ENCODE assay signal across 9 cellular contexts in genomic region chr1:56472860-56473259, GRCh38.
DNase-seq lines count a peak whose midpoint lies in the region; ATAC-seq and TF ChIP-seq lines count a peak whose summit lies in the region.
"Had no signal": no experiment of that assay in that cellular context is flagged by ENCODE, and none has a peak within 500 bp of the region (broad histone marks: within the 10 kb centered on the region; RNA-seq: fewer than 3 reads in every experiment).

No MANE protein-coding gene starts in this region.

- no peak overlapping the region for H3K4me3 ChIP-seq in heart left ventricle

- H3K36me3 ChIP-seq in heart left ventricle = no peaks in the 10 kb centered on the region

- TF ChIP-seq CTCF in heart left ventricle (IDR thresholded peaks at IDR 0.05) = no peak

- ATAC-seq in GM18520 (IDR thresholded peaks at IDR 0.05; ENCODE audit: unreplicated experiment) = peak; percentile 81
- ATAC-seq in GM21825 (IDR thresholded peaks at IDR 0.05; ENCODE audit: unreplicated experiment) = peak; percentile 87
- peak; percentile 78 for ATAC-seq in HG03565 (IDR thresholded peaks at IDR 0.05; ENCODE audit: unreplicated experiment)
- no peak for ATAC-seq in HG02840 (IDR thresholded peaks at IDR 0.05; ENCODE audit: low FRiP score, unreplicated experiment)
- ATAC-seq in heart left ventricle = no peak

- H3K9me3 ChIP-seq in heart left ventricle = no peaks in the 10 kb centered on the region

- TF ChIP-seq POLR2A in heart left ventricle (IDR thresholded peaks at IDR 0.05) = no peak

- peaks cover 0 to 53% (median 8%) of the 10 kb centered on the region in 12 donors for H3K4me1 ChIP-seq in heart left ventricle

- H3K9me3 Mint-ChIP-seq in immature natural killer cell = peaks cover 0 to 7% (median 0%) of the 10 kb centered on the region in 6 donors

- peaks cover 6 to 11% (median 7%) of the 10 kb centered on the region in 3 donors for H3K27me3 Mint-ChIP-seq in immature natural killer cell (ENCODE audit: low read depth in 3 of 3)

- H3K27me3 ChIP-seq in heart left ventricle = peaks cover 0 to 4% (median 0%) of the 10 kb centered on the region in 9 donors

- peak overlapping the region in 1 of 5 donors; percentile 14 for H3K4me3 Mint-ChIP-seq in immature natural killer cell

- no peak overlapping the region for H3K27ac Mint-ChIP-seq in immature natural killer cell

- 91 to 92% (median 92%) methylated on average over 3 of the region's 3 CpGs for WGBS in heart left ventricle, 4 donors

- peak; percentile 2 to 18 (median 17) for DNase-seq in immature natural killer cell
- no peak for DNase-seq in nucleus accumbens (lab: John Stamatoyannopoulos, UW)
- DNase-seq in heart left ventricle = no peak
- DNase-seq in iPS-NIHi11 (ENCODE audit: low spot score) = no peak
- DNase-seq: activated gamma-delta T cell treated with Interleukin-2 at 50 U/mL for 16 hours had no signal

- no peak overlapping the region for H3K27ac ChIP-seq in heart left ventricle

- no peaks in the 10 kb centered on the region for H3K36me3 Mint-ChIP-seq in immature natural killer cell

- intact Hi-C loops in heart left ventricle (cut with DNase I) = loop anchor here in 1 of 10 donors (10.0 kb wide), 1 partner anchor 102 kb away; the partner anchor contains the start of gene PLPP3

- peaks cover 5 to 8% of the 10 kb centered on the region in 2 donors for H3K4me1 Mint-ChIP-seq in immature natural killer cell

Comparison
In these comparisons a context has a peak if more than half of its experiments do, and no peak if none do; other contexts are left out.
1. ATAC-seq: peak in GM18520 (single experiment), GM21825 (single experiment) and HG03565 (single experiment); none in HG02840 (single experiment) and heart left ventricle (0 of 4).
2. DNase-seq: peak in immature natural killer cell (3 of 3); none in nucleus accumbens (0 of 56), heart left ventricle (0 of 5) and iPS-NIHi11 (single experiment).